Comparison of ENCODE assay signal across 1 cellular context in genomic region chr15:58987501-58988010, GRCh38.
A peak's percentile ranks its signal among the peaks of the same experiment; 100 is the strongest.
TF ChIP-seq lines count a peak whose summit lies in the region.

TSS of gene RNF111 (plus strand) at chr15:58987663. CDS start at chr15:59030823, 43,160 bp downstream.

TF ChIP-seq in HepG2, 621 proteins besides CTCF, POLR2A, EP300 and RAD21 (continued from another document and continues in another):
- TF ChIP-seq ZNF772 (CRISPR knock-in tag; IDR thresholded peaks at IDR 0.05) (no peak; the same call in 1 of the 2 replicates), MXD4 (CRISPR knock-in tag; IDR thresholded peaks at IDR 0.05) (peak; percentile 69; the same call in 1 of the 2 replicates), ZNF737 (CRISPR knock-in tag; IDR thresholded peaks at IDR 0.05; ENCODE audit: borderline replicate concordance) (peak; percentile 83; the same call in 1 of the 2 replicates), ZBTB34 (CRISPR knock-in tag; IDR thresholded peaks at IDR 0.05) (no peak), MED8 (CRISPR knock-in tag; IDR thresholded peaks at IDR 0.05; ENCODE audit: insufficient replicate concordance) (peak; percentile 63), STAT5B (CRISPR knock-in tag; IDR thresholded peaks at IDR 0.05) (no peak), FOXJ3 (CRISPR knock-in tag; IDR thresholded peaks at IDR 0.05; ENCODE audit: borderline replicate concordance) (no peak), IRF2 (CRISPR knock-in tag; IDR thresholded peaks at IDR 0.05) (no peak), MTA1 (CRISPR knock-in tag; IDR thresholded peaks at IDR 0.05; ENCODE audit: borderline replicate concordance) (peak; percentile 54; the same call in 1 of the 2 replicates), NONO (IDR thresholded peaks at IDR 0.05) (no peak), NONO (CRISPR knock-in tag; conservative IDR thresholded peaks at IDR 0.05) (0 out of 2 replicates have a peak, but pooled peaks have one; percentile 5), HIVEP1 (CRISPR knock-in tag; IDR thresholded peaks at IDR 0.05) (0 out of 2 replicates have a peak, but pooled peaks have one; percentile 22), SAP130 (CRISPR knock-in tag; IDR thresholded peaks at IDR 0.05; ENCODE audit: low read depth) (peak; percentile 42), ZNF788 (CRISPR knock-in tag; IDR thresholded peaks at IDR 0.05; ENCODE audit: borderline replicate concordance) (peak; percentile 49; the same call in 1 of the 2 replicates), POLR2G (IDR thresholded peaks at IDR 0.05; ENCODE audit: low read depth, low read length) (peak; percentile 86), ZIK1 (CRISPR knock-in tag; IDR thresholded peaks at IDR 0.05; ENCODE audit: borderline replicate concordance, low read depth) (peak; percentile 78; the same call in 1 of the 2 replicates), MEIS2 (CRISPR knock-in tag; IDR thresholded peaks at IDR 0.05) (no peak), CREB1 (IDR thresholded peaks at IDR 0.05) (no peak), CREB1 (CRISPR knock-in tag; IDR thresholded peaks at IDR 0.05) (peak; percentile 29; the same call in 1 of the 2 replicates), SCMH1 (CRISPR knock-in tag; IDR thresholded peaks at IDR 0.05; ENCODE audit: borderline replicate concordance) (no peak), HCFC1 (IDR thresholded peaks at IDR 0.05; ENCODE audit: low read depth, low read length) (no peak), SKI (IDR thresholded peaks at IDR 0.05; ENCODE audit: partially characterized antibody) (peak; percentile 18), ZNF264 (CRISPR knock-in tag; IDR thresholded peaks at IDR 0.05) (no peak), PHF8 (CRISPR knock-in tag; IDR thresholded peaks at IDR 0.05) (peak; percentile 88), SMAD3 (CRISPR knock-in tag; IDR thresholded peaks at IDR 0.05) (0 out of 2 replicates have a peak, but pooled peaks have one; percentile 6), ZNF331 (CRISPR knock-in tag; IDR thresholded peaks at IDR 0.05) (peak; percentile 37; the same call in 1 of the 2 replicates), SALL1 (CRISPR knock-in tag; IDR thresholded peaks at IDR 0.05) (no peak), RBM39 (IDR thresholded peaks at IDR 0.05; ENCODE audit: low read depth, low read length, poor library complexity, severe bottlenecking) (peak; percentile 92), MATR3 (CRISPR knock-in tag; IDR thresholded peaks at IDR 0.05) (no peak), ZFY (CRISPR knock-in tag; IDR thresholded peaks at IDR 0.05) (peak; percentile 82), ZNF710 (CRISPR knock-in tag; IDR thresholded peaks at IDR 0.05; ENCODE audit: borderline replicate concordance) (peak; percentile 85; the same call in 1 of the 2 replicates), ZNF160 (CRISPR knock-in tag; IDR thresholded peaks at IDR 0.05) (no peak), GATAD1 (CRISPR knock-in tag; IDR thresholded peaks at IDR 0.05) (peak; percentile 89), MIXL1 (CRISPR knock-in tag; IDR thresholded peaks at IDR 0.05) (no peak), NFKBIZ (CRISPR knock-in tag; IDR thresholded peaks at IDR 0.05) (0 out of 2 replicates have a peak, but pooled peaks have one; percentile 21), SOX6 (IDR thresholded peaks at IDR 0.05) (no peak), SOX6 (CRISPR knock-in tag; IDR thresholded peaks at IDR 0.05) (peak; percentile 27; the same call in 1 of the 2 replicates), MAZ (IDR thresholded peaks at IDR 0.05; ENCODE audit: borderline replicate concordance, low read depth, low read length) (no peak), MAZ (CRISPR knock-in tag; IDR thresholded peaks at IDR 0.05; ENCODE audit: low read depth) (peak; percentile 2; the same call in 1 of the 2 replicates), HES4 (CRISPR knock-in tag; IDR thresholded peaks at IDR 0.05; ENCODE audit: borderline replicate concordance) (0 out of 2 replicates have a peak, but pooled peaks have one; percentile 22), CAMTA2 (CRISPR knock-in tag; IDR thresholded peaks at IDR 0.05; ENCODE audit: borderline replicate concordance) (0 out of 2 replicates have a peak, but pooled peaks have one; percentile 20), KLF13 (CRISPR knock-in tag; IDR thresholded peaks at IDR 0.05) (no peak), ZNF317 (CRISPR knock-in tag; IDR thresholded peaks at IDR 0.05) (peak; percentile 86; the same call in 1 of the 2 replicates)
- TF ChIP-seq, protein P1, sequence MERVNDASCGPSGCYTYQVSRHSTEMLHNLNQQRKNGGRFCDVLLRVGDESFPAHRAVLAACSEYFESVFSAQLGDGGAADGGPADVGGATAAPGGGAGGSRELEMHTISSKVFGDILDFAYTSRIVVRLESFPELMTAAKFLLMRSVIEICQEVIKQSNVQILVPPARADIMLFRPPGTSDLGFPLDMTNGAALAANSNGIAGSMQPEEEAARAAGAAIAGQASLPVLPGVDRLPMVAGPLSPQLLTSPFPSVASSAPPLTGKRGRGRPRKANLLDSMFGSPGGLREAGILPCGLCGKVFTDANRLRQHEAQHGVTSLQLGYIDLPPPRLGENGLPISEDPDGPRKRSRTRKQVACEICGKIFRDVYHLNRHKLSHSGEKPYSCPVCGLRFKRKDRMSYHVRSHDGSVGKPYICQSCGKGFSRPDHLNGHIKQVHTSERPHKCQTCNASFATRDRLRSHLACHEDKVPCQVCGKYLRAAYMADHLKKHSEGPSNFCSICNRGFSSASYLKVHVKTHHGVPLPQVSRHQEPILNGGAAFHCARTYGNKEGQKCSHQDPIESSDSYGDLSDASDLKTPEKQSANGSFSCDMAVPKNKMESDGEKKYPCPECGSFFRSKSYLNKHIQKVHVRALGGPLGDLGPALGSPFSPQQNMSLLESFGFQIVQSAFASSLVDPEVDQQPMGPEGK (CRISPR knock-in tag; IDR thresholded peaks at IDR 0.05): peak; percentile 60
- TF ChIP-seq, protein P2, sequence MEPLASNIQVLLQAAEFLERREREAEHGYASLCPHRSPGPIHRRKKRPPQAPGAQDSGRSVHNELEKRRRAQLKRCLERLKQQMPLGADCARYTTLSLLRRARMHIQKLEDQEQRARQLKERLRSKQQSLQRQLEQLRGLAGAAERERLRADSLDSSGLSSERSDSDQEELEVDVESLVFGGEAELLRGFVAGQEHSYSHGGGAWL (CRISPR knock-in tag; IDR thresholded peaks at IDR 0.05): 0 out of 2 replicates have a peak, but pooled peaks have one; percentile 27
- TF ChIP-seq, protein P3, sequence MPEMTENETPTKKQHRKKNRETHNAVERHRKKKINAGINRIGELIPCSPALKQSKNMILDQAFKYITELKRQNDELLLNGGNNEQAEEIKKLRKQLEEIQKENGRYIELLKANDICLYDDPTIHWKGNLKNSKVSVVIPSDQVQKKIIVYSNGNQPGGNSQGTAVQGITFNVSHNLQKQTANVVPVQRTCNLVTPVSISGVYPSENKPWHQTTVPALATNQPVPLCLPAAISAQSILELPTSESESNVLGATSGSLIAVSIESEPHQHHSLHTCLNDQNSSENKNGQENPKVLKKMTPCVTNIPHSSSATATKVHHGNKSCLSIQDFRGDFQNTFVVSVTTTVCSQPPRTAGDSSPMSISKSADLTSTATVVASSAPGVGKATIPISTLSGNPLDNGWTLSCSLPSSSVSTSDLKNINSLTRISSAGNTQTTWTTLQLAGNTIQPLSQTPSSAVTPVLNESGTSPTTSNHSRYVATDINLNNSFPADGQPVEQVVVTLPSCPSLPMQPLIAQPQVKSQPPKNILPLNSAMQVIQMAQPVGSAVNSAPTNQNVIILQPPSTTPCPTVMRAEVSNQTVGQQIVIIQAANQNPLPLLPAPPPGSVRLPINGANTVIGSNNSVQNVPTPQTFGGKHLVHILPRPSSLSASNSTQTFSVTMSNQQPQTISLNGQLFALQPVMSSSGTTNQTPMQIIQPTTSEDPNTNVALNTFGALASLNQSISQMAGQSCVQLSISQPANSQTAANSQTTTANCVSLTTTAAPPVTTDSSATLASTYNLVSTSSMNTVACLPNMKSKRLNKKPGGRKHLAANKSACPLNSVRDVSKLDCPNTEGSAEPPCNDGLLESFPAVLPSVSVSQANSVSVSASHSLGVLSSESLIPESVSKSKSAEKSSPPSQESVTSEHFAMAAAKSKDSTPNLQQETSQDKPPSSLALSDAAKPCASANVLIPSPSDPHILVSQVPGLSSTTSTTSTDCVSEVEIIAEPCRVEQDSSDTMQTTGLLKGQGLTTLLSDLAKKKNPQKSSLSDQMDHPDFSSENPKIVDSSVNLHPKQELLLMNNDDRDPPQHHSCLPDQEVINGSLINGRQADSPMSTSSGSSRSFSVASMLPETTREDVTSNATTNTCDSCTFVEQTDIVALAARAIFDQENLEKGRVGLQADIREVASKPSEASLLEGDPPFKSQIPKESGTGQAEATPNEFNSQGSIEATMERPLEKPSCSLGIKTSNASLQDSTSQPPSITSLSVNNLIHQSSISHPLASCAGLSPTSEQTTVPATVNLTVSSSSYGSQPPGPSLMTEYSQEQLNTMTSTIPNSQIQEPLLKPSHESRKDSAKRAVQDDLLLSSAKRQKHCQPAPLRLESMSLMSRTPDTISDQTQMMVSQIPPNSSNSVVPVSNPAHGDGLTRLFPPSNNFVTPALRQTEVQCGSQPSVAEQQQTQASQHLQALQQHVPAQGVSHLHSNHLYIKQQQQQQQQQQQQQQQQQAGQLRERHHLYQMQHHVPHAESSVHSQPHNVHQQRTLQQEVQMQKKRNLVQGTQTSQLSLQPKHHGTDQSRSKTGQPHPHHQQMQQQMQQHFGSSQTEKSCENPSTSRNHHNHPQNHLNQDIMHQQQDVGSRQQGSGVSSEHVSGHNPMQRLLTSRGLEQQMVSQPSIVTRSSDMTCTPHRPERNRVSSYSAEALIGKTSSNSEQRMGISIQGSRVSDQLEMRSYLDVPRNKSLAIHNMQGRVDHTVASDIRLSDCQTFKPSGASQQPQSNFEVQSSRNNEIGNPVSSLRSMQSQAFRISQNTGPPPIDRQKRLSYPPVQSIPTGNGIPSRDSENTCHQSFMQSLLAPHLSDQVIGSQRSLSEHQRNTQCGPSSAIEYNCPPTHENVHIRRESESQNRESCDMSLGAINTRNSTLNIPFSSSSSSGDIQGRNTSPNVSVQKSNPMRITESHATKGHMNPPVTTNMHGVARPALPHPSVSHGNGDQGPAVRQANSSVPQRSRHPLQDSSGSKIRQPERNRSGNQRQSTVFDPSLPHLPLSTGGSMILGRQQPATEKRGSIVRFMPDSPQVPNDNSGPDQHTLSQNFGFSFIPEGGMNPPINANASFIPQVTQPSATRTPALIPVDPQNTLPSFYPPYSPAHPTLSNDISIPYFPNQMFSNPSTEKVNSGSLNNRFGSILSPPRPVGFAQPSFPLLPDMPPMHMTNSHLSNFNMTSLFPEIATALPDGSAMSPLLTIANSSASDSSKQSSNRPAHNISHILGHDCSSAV (CRISPR knock-in tag; IDR thresholded peaks at IDR 0.05; ENCODE audit: borderline replicate concordance): 0 out of 2 replicates have a peak, but pooled peaks have one; percentile 24
- TF ChIP-seq, protein P4, sequence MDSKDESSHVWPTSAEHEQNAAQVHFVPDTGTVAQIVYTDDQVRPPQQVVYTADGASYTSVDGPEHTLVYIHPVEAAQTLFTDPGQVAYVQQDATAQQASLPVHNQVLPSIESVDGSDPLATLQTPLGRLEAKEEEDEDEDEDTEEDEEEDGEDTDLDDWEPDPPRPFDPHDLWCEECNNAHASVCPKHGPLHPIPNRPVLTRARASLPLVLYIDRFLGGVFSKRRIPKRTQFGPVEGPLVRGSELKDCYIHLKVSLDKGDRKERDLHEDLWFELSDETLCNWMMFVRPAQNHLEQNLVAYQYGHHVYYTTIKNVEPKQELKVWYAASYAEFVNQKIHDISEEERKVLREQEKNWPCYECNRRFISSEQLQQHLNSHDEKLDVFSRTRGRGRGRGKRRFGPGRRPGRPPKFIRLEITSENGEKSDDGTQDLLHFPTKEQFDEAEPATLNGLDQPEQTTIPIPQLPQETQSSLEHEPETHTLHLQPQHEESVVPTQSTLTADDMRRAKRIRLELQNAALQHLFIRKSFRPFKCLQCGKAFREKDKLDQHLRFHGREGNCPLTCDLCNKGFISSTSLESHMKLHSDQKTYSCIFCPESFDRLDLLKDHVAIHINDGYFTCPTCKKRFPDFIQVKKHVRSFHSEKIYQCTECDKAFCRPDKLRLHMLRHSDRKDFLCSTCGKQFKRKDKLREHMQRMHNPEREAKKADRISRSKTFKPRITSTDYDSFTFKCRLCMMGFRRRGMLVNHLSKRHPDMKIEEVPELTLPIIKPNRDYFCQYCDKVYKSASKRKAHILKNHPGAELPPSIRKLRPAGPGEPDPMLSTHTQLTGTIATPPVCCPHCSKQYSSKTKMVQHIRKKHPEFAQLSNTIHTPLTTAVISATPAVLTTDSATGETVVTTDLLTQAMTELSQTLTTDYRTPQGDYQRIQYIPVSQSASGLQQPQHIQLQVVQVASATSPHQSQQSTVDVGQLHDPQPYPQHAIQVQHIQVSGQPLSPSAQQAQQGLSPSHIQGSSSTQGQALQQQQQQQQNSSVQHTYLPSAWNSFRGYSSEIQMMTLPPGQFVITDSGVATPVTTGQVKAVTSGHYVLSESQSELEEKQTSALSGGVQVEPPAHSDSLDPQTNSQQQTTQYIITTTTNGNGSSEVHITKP (CRISPR knock-in tag; IDR thresholded peaks at IDR 0.05; ENCODE audit: low read depth): 0 out of 2 replicates have a peak, but pooled peaks have one; percentile 15
- TF ChIP-seq, protein P5, sequence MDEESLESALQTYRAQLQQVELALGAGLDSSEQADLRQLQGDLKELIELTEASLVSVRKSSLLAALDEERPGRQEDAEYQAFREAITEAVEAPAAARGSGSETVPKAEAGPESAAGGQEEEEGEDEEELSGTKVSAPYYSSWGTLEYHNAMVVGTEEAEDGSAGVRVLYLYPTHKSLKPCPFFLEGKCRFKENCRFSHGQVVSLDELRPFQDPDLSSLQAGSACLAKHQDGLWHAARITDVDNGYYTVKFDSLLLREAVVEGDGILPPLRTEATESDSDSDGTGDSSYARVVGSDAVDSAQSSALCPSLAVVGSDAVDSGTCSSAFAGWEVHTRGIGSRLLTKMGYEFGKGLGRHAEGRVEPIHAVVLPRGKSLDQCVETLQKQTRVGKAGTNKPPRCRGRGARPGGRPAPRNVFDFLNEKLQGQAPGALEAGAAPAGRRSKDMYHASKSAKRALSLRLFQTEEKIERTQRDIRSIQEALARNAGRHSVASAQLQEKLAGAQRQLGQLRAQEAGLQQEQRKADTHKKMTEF (CRISPR knock-in tag; IDR thresholded peaks at IDR 0.05): peak; percentile 81; the same call in 1 of the 2 replicates
